ENCODE assay signal across 1 cellular context in the genomic region with DNA sequence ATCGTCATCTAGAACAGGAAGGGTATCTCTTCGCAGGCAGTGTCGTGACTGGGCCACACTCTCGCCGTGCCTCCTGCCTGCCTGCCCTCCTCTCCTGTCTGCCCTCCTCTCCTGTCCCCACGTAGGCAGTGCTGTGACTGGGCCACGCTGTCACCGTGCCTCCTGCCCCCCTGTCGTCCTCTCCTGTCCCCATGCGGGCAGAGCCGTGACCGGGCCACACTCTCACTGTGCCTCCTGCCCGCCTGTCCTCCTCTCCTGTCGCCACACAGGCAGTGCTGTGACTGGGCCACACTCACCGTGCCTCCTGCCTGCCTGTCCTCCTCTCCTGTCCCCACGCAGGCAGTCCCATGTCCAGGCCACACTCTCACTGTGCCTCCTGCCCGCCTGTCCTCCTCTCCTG.
TF ChIP-seq lines count a peak whose summit lies in the region.

No MANE protein-coding gene starts in this region.

TF ChIP-seq in GM23338, 12 proteins besides CTCF, POLR2A, EP300 and RAD21:
- TF ChIP-seq, protein P1, sequence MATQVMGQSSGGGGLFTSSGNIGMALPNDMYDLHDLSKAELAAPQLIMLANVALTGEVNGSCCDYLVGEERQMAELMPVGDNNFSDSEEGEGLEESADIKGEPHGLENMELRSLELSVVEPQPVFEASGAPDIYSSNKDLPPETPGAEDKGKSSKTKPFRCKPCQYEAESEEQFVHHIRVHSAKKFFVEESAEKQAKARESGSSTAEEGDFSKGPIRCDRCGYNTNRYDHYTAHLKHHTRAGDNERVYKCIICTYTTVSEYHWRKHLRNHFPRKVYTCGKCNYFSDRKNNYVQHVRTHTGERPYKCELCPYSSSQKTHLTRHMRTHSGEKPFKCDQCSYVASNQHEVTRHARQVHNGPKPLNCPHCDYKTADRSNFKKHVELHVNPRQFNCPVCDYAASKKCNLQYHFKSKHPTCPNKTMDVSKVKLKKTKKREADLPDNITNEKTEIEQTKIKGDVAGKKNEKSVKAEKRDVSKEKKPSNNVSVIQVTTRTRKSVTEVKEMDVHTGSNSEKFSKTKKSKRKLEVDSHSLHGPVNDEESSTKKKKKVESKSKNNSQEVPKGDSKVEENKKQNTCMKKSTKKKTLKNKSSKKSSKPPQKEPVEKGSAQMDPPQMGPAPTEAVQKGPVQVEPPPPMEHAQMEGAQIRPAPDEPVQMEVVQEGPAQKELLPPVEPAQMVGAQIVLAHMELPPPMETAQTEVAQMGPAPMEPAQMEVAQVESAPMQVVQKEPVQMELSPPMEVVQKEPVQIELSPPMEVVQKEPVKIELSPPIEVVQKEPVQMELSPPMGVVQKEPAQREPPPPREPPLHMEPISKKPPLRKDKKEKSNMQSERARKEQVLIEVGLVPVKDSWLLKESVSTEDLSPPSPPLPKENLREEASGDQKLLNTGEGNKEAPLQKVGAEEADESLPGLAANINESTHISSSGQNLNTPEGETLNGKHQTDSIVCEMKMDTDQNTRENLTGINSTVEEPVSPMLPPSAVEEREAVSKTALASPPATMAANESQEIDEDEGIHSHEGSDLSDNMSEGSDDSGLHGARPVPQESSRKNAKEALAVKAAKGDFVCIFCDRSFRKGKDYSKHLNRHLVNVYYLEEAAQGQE (IDR thresholded peaks at IDR 0.05; ENCODE audit: unreplicated experiment), result no peak
- TF ChIP-seq JUNB (IDR thresholded peaks at IDR 0.05; ENCODE audit: unreplicated experiment), result no peak
- no peak for TF ChIP-seq ZNF114 (CRISPR knock-in tag; IDR thresholded peaks at IDR 0.05)
- no peak for TF ChIP-seq POLR2AphosphoS5 (IDR thresholded peaks at IDR 0.05; ENCODE audit: low read depth)
- TF ChIP-seq NANOG (IDR thresholded peaks at IDR 0.05; ENCODE audit: borderline replicate concordance), result no peak
- TF ChIP-seq CREB1 (CRISPR knock-in tag; IDR thresholded peaks at IDR 0.05; ENCODE audit: low read depth), result no peak
- no peak for TF ChIP-seq EZH2phosphoT487 (IDR thresholded peaks at IDR 0.05; ENCODE audit: unreplicated experiment)
- no peak for TF ChIP-seq EZH2 (IDR thresholded peaks at IDR 0.05; ENCODE audit: low read depth, unreplicated experiment)
- TF ChIP-seq STAT1 (IDR thresholded peaks at IDR 0.05; ENCODE audit: unreplicated experiment), result no peak
- TF ChIP-seq, protein P2, sequence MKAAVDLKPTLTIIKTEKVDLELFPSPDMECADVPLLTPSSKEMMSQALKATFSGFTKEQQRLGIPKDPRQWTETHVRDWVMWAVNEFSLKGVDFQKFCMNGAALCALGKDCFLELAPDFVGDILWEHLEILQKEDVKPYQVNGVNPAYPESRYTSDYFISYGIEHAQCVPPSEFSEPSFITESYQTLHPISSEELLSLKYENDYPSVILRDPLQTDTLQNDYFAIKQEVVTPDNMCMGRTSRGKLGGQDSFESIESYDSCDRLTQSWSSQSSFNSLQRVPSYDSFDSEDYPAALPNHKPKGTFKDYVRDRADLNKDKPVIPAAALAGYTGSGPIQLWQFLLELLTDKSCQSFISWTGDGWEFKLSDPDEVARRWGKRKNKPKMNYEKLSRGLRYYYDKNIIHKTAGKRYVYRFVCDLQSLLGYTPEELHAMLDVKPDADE (IDR thresholded peaks at IDR 0.05), result no peak
- TF ChIP-seq, protein P3, sequence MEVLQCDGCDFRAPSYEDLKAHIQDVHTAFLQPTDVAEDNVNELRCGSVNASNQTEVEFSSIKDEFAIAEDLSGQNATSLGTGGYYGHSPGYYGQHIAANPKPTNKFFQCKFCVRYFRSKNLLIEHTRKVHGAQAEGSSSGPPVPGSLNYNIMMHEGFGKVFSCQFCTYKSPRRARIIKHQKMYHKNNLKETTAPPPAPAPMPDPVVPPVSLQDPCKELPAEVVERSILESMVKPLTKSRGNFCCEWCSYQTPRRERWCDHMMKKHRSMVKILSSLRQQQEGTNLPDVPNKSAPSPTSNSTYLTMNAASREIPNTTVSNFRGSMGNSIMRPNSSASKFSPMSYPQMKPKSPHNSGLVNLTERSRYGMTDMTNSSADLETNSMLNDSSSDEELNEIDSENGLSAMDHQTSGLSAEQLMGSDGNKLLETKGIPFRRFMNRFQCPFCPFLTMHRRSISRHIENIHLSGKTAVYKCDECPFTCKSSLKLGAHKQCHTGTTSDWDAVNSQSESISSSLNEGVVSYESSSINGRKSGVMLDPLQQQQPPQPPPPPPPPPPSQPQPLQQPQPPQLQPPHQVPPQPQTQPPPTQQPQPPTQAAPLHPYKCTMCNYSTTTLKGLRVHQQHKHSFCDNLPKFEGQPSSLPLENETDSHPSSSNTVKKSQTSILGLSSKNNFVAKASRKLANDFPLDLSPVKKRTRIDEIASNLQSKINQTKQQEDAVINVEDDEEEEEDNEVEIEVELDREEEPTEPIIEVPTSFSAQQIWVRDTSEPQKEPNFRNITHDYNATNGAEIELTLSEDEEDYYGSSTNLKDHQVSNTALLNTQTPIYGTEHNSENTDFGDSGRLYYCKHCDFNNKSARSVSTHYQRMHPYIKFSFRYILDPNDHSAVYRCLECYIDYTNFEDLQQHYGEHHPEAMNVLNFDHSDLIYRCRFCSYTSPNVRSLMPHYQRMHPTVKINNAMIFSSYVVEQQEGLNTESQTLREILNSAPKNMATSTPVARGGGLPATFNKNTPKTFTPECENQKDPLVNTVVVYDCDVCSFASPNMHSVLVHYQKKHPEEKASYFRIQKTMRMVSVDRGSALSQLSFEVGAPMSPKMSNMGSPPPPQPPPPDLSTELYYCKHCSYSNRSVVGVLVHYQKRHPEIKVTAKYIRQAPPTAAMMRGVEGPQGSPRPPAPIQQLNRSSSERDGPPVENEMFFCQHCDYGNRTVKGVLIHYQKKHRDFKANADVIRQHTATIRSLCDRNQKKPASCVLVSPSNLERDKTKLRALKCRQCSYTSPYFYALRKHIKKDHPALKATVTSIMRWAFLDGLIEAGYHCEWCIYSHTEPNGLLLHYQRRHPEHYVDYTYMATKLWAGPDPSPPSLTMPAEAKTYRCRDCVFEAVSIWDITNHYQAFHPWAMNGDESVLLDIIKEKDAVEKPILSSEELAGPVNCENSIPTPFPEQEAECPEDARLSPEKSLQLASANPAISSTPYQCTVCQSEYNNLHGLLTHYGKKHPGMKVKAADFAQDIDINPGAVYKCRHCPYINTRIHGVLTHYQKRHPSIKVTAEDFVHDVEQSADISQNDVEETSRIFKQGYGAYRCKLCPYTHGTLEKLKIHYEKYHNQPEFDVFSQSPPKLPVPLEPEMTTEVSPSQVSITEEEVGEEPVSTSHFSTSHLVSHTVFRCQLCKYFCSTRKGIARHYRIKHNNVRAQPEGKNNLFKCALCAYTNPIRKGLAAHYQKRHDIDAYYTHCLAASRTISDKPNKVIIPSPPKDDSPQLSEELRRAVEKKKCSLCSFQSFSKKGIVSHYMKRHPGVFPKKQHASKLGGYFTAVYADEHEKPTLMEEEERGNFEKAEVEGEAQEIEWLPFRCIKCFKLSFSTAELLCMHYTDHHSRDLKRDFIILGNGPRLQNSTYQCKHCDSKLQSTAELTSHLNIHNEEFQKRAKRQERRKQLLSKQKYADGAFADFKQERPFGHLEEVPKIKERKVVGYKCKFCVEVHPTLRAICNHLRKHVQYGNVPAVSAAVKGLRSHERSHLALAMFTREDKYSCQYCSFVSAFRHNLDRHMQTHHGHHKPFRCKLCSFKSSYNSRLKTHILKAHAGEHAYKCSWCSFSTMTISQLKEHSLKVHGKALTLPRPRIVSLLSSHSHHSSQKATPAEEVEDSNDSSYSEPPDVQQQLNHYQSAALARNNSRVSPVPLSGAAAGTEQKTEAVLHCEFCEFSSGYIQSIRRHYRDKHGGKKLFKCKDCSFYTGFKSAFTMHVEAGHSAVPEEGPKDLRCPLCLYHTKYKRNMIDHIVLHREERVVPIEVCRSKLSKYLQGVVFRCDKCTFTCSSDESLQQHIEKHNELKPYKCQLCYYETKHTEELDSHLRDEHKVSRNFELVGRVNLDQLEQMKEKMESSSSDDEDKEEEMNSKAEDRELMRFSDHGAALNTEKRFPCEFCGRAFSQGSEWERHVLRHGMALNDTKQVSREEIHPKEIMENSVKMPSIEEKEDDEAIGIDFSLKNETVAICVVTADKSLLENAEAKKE (CRISPR knock-in tag; IDR thresholded peaks at IDR 0.05), result no peak
- no peak for TF ChIP-seq ZNF331 (CRISPR knock-in tag; IDR thresholded peaks at IDR 0.05; ENCODE audit: low read depth)
